8 cellular contexts compared by ENCODE assay signal in genomic region chr16:56357291-56357764, GRCh38.
DNase-seq lines count a peak whose midpoint lies in the region; ATAC-seq and TF ChIP-seq lines count a peak whose summit lies in the region.

No MANE protein-coding gene starts in this region.

- no peak for TF ChIP-seq CTCF in WERI-Rb-1 (IDR thresholded peaks at IDR 0.05; ENCODE audit: low read depth, low read length)
- TF ChIP-seq CTCF in ovary (IDR thresholded peaks at IDR 0.05), result no peak

- TF ChIP-seq EP300 in ovary (IDR thresholded peaks at IDR 0.05), result no peak

- H3K9me3 ChIP-seq in WERI-Rb-1 (ENCODE audit: severe bottlenecking) (no peaks in the 10 kb centered on the region), ovary (no peaks in the 10 kb centered on the region)

- H3K36me3 ChIP-seq in WERI-Rb-1 (peaks cover 3% of the 10 kb centered on the region), ovary (no peaks in the 10 kb centered on the region)

- DNase-seq in activated effector memory CD4-positive, alpha-beta T cell treated with anti-CD3 and anti-CD28 coated beads, Interleukin-2, amount 50 U/mL, for 16 hours, result peak; percentile 60
- no peak for DNase-seq in activated effector memory CD4-positive, alpha-beta T cell treated with Interleukin-2 at 50 U/mL for 16 hours
- DNase-seq in WERI-Rb-1 (no peak), fibroblast of peridontal ligament (ENCODE audit: extremely low read depth) (peak; percentile 63), ovary (peak in 4 of 5 donors; percentile 14 to 53 (median 32)), NCI-H1930 (lab: John Stamatoyannopoulos, UW) (no peak)

- no peaks in the 10 kb centered on the region for H3K4me1 ChIP-seq in ovary (ENCODE audit: insufficient read depth)

- ATAC-seq in GM19324 (IDR thresholded peaks at IDR 0.05; ENCODE audit: low FRiP score, unreplicated experiment) (no peak), GM21515 (IDR thresholded peaks at IDR 0.05; ENCODE audit: unreplicated experiment) (no peak)

- intact Hi-C loops in ovary (cut with DNase I), result no loop called here

- H3K27me3 ChIP-seq in WERI-Rb-1 (ENCODE audit: insufficient read depth, low read depth, severe bottlenecking) (no peaks in the 10 kb centered on the region), ovary (no peaks in the 10 kb centered on the region)

- WGBS in ovary, 3 donors, result 33 to 48% (median 38%) methylated on average over 13 of the region's 13 CpGs

- TF ChIP-seq POLR2A in ovary (IDR thresholded peaks at IDR 0.05), result no peak

- no peak overlapping the region for H3K27ac ChIP-seq in WERI-Rb-1
- H3K27ac ChIP-seq in ovary, result peak overlapping the region in 1 of 2 donors; percentile 63

- peak overlapping the region; percentile 44 for H3K4me3 ChIP-seq in WERI-Rb-1 (ENCODE audit: low read depth, low read length)
- H3K4me3 ChIP-seq in ovary, result peak overlapping the region; percentile 42

Comparison
In these comparisons a context has a peak if more than half of its experiments do, and no peak if none do; other contexts are left out.
1. DNase-seq: peak in activated effector memory CD4-positive, alpha-beta T cell treated with anti-CD3 and anti-CD28 coated beads, Interleukin-2, amount 50 U/mL, for 16 hours (single experiment), fibroblast of peridontal ligament (single experiment) and ovary (4 of 5); none in activated effector memory CD4-positive, alpha-beta T cell treated with Interleukin-2 at 50 U/mL for 16 hours (single experiment), WERI-Rb-1 (single experiment) and NCI-H1930 (0 of 2).